Comparison of ENCODE assay signal across 22 cellular contexts in genomic region chr12:121843236-121843982, GRCh38. TPM values are rescaled to one million over a fixed set of nuclear protein-coding genes. Genes with fewer than 3 reads are reported as not detected.
A peak's percentile ranks its signal among the peaks of the same experiment; 100 is the strongest.
DNase-seq lines count a peak whose midpoint lies in the region; ATAC-seq and TF ChIP-seq lines count a peak whose summit lies in the region.
"Had no signal": no experiment of that assay in that cellular context is flagged by ENCODE, and none has a peak within 500 bp of the region (broad histone marks: within the 10 kb centered on the region; RNA-seq: fewer than 3 reads in every experiment).

No MANE protein-coding gene starts in this region.

- no peaks in the 10 kb centered on the region for H3K9me3 Mint-ChIP-seq in activated T-helper 17 cell treated with anti-CD3 and anti-CD28 coated beads, Interleukin-2, amount 50 U/mL, for 72 hours
- peaks cover 7% of the 10 kb centered on the region for H3K9me3 Mint-ChIP-seq in nephron progenitor cell

- H3K27ac ChIP-seq in 22Rv1 (peak overlapping the region; percentile 66), heart right ventricle (no peak overlapping the region)

- H3K27me3 Mint-ChIP-seq in activated T-helper 17 cell treated with anti-CD3 and anti-CD28 coated beads, Interleukin-2, amount 50 U/mL, for 72 hours = no peaks in the 10 kb centered on the region
- peaks cover 3% of the 10 kb centered on the region for H3K27me3 Mint-ChIP-seq in nephron progenitor cell (ENCODE audit: low read depth, poor library complexity)

- DNase-seq in ELF-1 (ENCODE audit: low read depth, low spot score) (peak; percentile 58), nephron progenitor cell (no peak), heart right ventricle (no peak)
- DNase-seq in effector CD8-positive, alpha-beta T cell (lab: John Stamatoyannopoulos, UW) = no peak
- DNase-seq: ACHN, AML-193, Caco-2, DMS153, EL, H7, Karpas-422, MM.1S, NCI-H1105 treated with DMSO at 0.1 percent for 48 hours, NCI-H187, NCI-H226, NCI-H524 treated with DMSO at 0.1 percent for 48 hours, Right ventricle myocardium superior, SK-N-SH had no signal

- TF ChIP-seq CTCF in 22Rv1 (IDR thresholded peaks at IDR 0.05) = no peak
- no peak for TF ChIP-seq CTCF in nephron progenitor cell (IDR thresholded peaks at IDR 0.05)
- TF ChIP-seq CTCF in heart right ventricle (IDR thresholded peaks at IDR 0.05) = no peak

- H3K27me3 ChIP-seq in heart right ventricle = no peaks in the 10 kb centered on the region

- no peak overlapping the region for H3K4me3 ChIP-seq in heart right ventricle

- H3K4me1 Mint-ChIP-seq in activated T-helper 17 cell treated with anti-CD3 and anti-CD28 coated beads, Interleukin-2, amount 50 U/mL, for 72 hours = peaks cover 8% of the 10 kb centered on the region
- H3K4me1 Mint-ChIP-seq in nephron progenitor cell = peaks cover 29% of the 10 kb centered on the region

- ATAC-seq in activated T-helper 17 cell treated with anti-CD3 and anti-CD28 coated beads, Interleukin-2, amount 50 U/mL, for 72 hours (replicated peaks) = no peak
- ATAC-seq in heart right ventricle (no peak), HG03097 (IDR thresholded peaks at IDR 0.05; ENCODE audit: low FRiP score, unreplicated experiment) (no peak), HG03280 (IDR thresholded peaks at IDR 0.05; ENCODE audit: unreplicated experiment) (no peak)

- no peaks in the 10 kb centered on the region for H3K36me3 ChIP-seq in heart right ventricle

- H3K4me3 Mint-ChIP-seq in activated T-helper 17 cell treated with anti-CD3 and anti-CD28 coated beads, Interleukin-2, amount 50 U/mL, for 72 hours = no peak overlapping the region
- no peak overlapping the region for H3K4me3 Mint-ChIP-seq in nephron progenitor cell

- H3K4me1 ChIP-seq in heart right ventricle = peaks cover 0 to 16% (median 11%) of the 10 kb centered on the region in 9 donors

- WGBS in heart right ventricle, 2 donors = 68% methylated on average over 13 of the region's 13 CpGs

- intact Hi-C loops in heart right ventricle (cut with DNase I) = no loop called here

- H3K36me3 Mint-ChIP-seq in activated T-helper 17 cell treated with anti-CD3 and anti-CD28 coated beads, Interleukin-2, amount 50 U/mL, for 72 hours (ENCODE audit: low read depth) = no peaks in the 10 kb centered on the region
- H3K36me3 Mint-ChIP-seq in nephron progenitor cell (ENCODE audit: low read depth) = no peaks in the 10 kb centered on the region

- H3K9me3 ChIP-seq in heart right ventricle = no peaks in the 10 kb centered on the region
- H3K9me3 ChIP-seq: Caco-2, SK-N-SH had no signal

- H3K27ac Mint-ChIP-seq in activated T-helper 17 cell treated with anti-CD3 and anti-CD28 coated beads, Interleukin-2, amount 50 U/mL, for 72 hours = peak overlapping the region; percentile 2
- peak overlapping the region; percentile 75 for H3K27ac Mint-ChIP-seq in nephron progenitor cell

RNA-seq across cellular contexts. Expression of gene HPD, which starts 15.2 kb away (rescaled TPM):
- not detected for total RNA-seq in activated T-helper 17 cell treated with anti-CD3 and anti-CD28 coated beads, Interleukin-2, amount 50 U/mL, for 72 hours
- total RNA-seq in heart right ventricle = 1 to 10 TPM in 6 of 10 donors, under 1 TPM in 4; 0.24 to 3.4 (median 1.2) TPM
- polyA plus RNA-seq in heart right ventricle = 1 to 10 TPM; 1.0 to 1.3 TPM

RNA-seq across cellular contexts. Expression of gene SETD1B, which starts 39.6 kb away (rescaled TPM):
- 10 to 100 TPM; 14.7 to 23.4 TPM for total RNA-seq in activated T-helper 17 cell treated with anti-CD3 and anti-CD28 coated beads, Interleukin-2, amount 50 U/mL, for 72 hours
- 10 to 100 TPM; 10.3 to 14.8 (median 11.2) TPM for total RNA-seq in heart right ventricle
- polyA plus RNA-seq in heart right ventricle = 10 to 100 TPM in 1 of 2 donors, 1 to 10 TPM in 1; 2.8 to 11.9 TPM

RNA-seq across cellular contexts. Expression of gene PSMD9, which starts 45.2 kb away (rescaled TPM):
- total RNA-seq in activated T-helper 17 cell treated with anti-CD3 and anti-CD28 coated beads, Interleukin-2, amount 50 U/mL, for 72 hours = 10 to 100 TPM; 39.8 to 75.1 TPM
- total RNA-seq in heart right ventricle = 10 to 100 TPM; 29.3 to 39.9 (median 34.4) TPM
- polyA plus RNA-seq in heart right ventricle = 100 to 1,000 TPM in 1 of 2 donors, 10 to 100 TPM in 1; 13.6 to 117 TPM

RNA-seq across cellular contexts. Expression of gene RHOF, which starts 49.9 kb away (rescaled TPM):
- total RNA-seq in activated T-helper 17 cell treated with anti-CD3 and anti-CD28 coated beads, Interleukin-2, amount 50 U/mL, for 72 hours = 100 to 1,000 TPM; 103 to 123 TPM
- 10 to 100 TPM; 19.8 to 45.6 (median 27.2) TPM for total RNA-seq in heart right ventricle
- 10 to 100 TPM; 16.5 to 16.6 TPM for polyA plus RNA-seq in heart right ventricle
